Comparison of ENCODE assay signal across 8 cellular contexts in genomic region chr3:180601688-180602666, GRCh38. TPM values are rescaled to one million over a fixed set of nuclear protein-coding genes. Genes with fewer than 3 reads are reported as not detected.
DNase-seq lines count a peak whose midpoint lies in the region; TF ChIP-seq lines count a peak whose summit lies in the region.

Gene TTC14, plus strand, starts transcription at chr3:180602163. Its CDS starts 99 bp downstream, at chr3:180602262.

- H3K9me3 ChIP-seq in HEK293 (ENCODE audit: control insufficient read depth, insufficient read depth, low read depth, low read length): no peaks in the 10 kb centered on the region

- H3K27ac Mint-ChIP-seq in activated naive CD4-positive, alpha-beta T cell treated with anti-CD3 and anti-CD28 coated beads for 36 hours: peak within 1 kb of the TSS; percentile 91

- H3K9me3 Mint-ChIP-seq in activated naive CD4-positive, alpha-beta T cell treated with anti-CD3 and anti-CD28 coated beads for 36 hours: no peaks in the 10 kb centered on the region

- peak; percentile 52; the same call in 1 of the 2 replicates for TF ChIP-seq CTCF in HEK293 (tag by site-specific recombination; IDR thresholded peaks at IDR 0.05)

- intact Hi-C loops in activated naive CD4-positive, alpha-beta T cell treated with anti-CD3 and anti-CD28 coated beads for 36 hours (cut with micrococcal nuclease): loop anchor here (1.0 to 10.0 kb wide), 13 partner anchors 22 to 1455 kb away; partner anchors contain the start of genes ACTL6A, CCDC39, DNAJC19 and FXR1

- POLR2A ChIA-PET in HEK293 (lab: Yijun Ruan, JAX): interaction anchor here (0.6 to 1.2 kb wide), 7 partner anchors 8 to 1040 kb away, joined by 3 read pairs; partner anchors contain the start of gene ACTL6A

- peaks cover 15 to 38% of the 10 kb centered on the region in 2 experiments for H3K36me3 ChIP-seq in HEK293 (ENCODE audit: control insufficient read depth in 2 of 2, insufficient read depth in 1 of 2, low read length in 2 of 2)

- H3K4me1 ChIP-seq in HEK293 (ENCODE audit: control insufficient read depth, insufficient read depth, low read length): peaks cover 2% of the 10 kb centered on the region; the same call in 1 of the 2 replicates

- DNase-seq in GM04503 (ENCODE audit: low read depth): peak; percentile 78
- DNase-seq in MV-4-11 (lab: John Stamatoyannopoulos, UW): peak; percentile 97
- peak; percentile 97 for DNase-seq in SK-N-DZ (ENCODE audit: low spot score)
- peak; percentile 96 for DNase-seq in activated naive CD4-positive, alpha-beta T cell treated with anti-CD3 and anti-CD28 coated beads for 36 hours
- DNase-seq in germinal center (ENCODE audit: low spot score): peak; percentile 92
- peak; percentile 85 for DNase-seq in non-pigmented ciliary epithelial cell (ENCODE audit: low read depth)
- peak; percentile 95 for DNase-seq in superior temporal gyrus (ENCODE audit: extremely low spot score)

- H3K4me3 Mint-ChIP-seq in activated naive CD4-positive, alpha-beta T cell treated with anti-CD3 and anti-CD28 coated beads for 36 hours: peak within 1 kb of the TSS; percentile 94

- H3K4me3 ChIP-seq in HEK293 (ENCODE audit: low read depth, low read length): peak within 1 kb of the TSS; percentile 89

- CTCF ChIA-PET in HEK293 (lab: Yijun Ruan, JAX): interaction anchor here (1.0 kb wide), 1 partner anchor 123 kb away, joined by 3 read pairs; no protein-coding TSS in a partner anchor
- CTCF ChIA-PET in activated naive CD4-positive, alpha-beta T cell treated with anti-CD3 and anti-CD28 coated beads for 36 hours (lab: Charles Lee): interaction anchor here (0.6 kb wide), 2 partner anchors 18 to 62 kb away, joined by 3 to 4 read pairs; no protein-coding TSS in a partner anchor

- peaks cover 15% of the 10 kb centered on the region for H3K4me1 Mint-ChIP-seq in activated naive CD4-positive, alpha-beta T cell treated with anti-CD3 and anti-CD28 coated beads for 36 hours (ENCODE audit: low read depth)

- H3K27me3 Mint-ChIP-seq in activated naive CD4-positive, alpha-beta T cell treated with anti-CD3 and anti-CD28 coated beads for 36 hours (ENCODE audit: low read depth): peaks cover 11% of the 10 kb centered on the region

- H3K27ac ChIP-seq in HEK293 (ENCODE audit: extremely low read depth, low read depth, low read length): peak within 1 kb of the TSS; percentile 83

- peaks cover 22% of the 10 kb centered on the region for H3K36me3 Mint-ChIP-seq in activated naive CD4-positive, alpha-beta T cell treated with anti-CD3 and anti-CD28 coated beads for 36 hours (ENCODE audit: low read depth)

TF ChIP-seq in HEK293, 187 proteins besides CTCF, POLR2A, EP300 and RAD21 (continues in another document):
- no peak for TF ChIP-seq ZNF792 (tag by site-specific recombination; IDR thresholded peaks at IDR 0.05)
- TF ChIP-seq ZNF600 (tag by site-specific recombination; IDR thresholded peaks at IDR 0.05): peak; percentile 75; the same call in 1 of the 2 replicates
- no peak for TF ChIP-seq ZNF837 (tag by site-specific recombination; IDR thresholded peaks at IDR 0.05)
- TF ChIP-seq ZNF112 (tag by site-specific recombination; IDR thresholded peaks at IDR 0.05): no peak
- no peak for TF ChIP-seq ZNF354C (tag by site-specific recombination; IDR thresholded peaks at IDR 0.05; ENCODE audit: borderline replicate concordance, low read depth)
- peak; percentile 26; the same call in 1 of the 2 replicates for TF ChIP-seq ZNF366 (tag by site-specific recombination; conservative IDR thresholded peaks at IDR 0.05)
- TF ChIP-seq ZNF146 (tag by site-specific recombination; IDR thresholded peaks at IDR 0.05): no peak
- TF ChIP-seq IKZF3 (tag by site-specific recombination; IDR thresholded peaks at IDR 0.05): no peak
- no peak for TF ChIP-seq ZFP69B (tag by site-specific recombination; IDR thresholded peaks at IDR 0.05)
- TF ChIP-seq YY1 (tag by site-specific recombination; IDR thresholded peaks at IDR 0.05): 0 out of 2 replicates have a peak, but pooled peaks have one; percentile 28
- TF ChIP-seq RBAK (tag by site-specific recombination; IDR thresholded peaks at IDR 0.05): no peak
- peak; percentile 85 for TF ChIP-seq SP2 (tag by site-specific recombination; IDR thresholded peaks at IDR 0.05)
- 0 out of 2 replicates have a peak, but pooled peaks have one; percentile 16 for TF ChIP-seq ZSCAN4 (tag by site-specific recombination; IDR thresholded peaks at IDR 0.05)
- TF ChIP-seq GFI1B (tag by site-specific recombination; IDR thresholded peaks at IDR 0.05): no peak
- TF ChIP-seq ZBTB20 (tag by site-specific recombination; IDR thresholded peaks at IDR 0.05): peak; percentile 90
- TF ChIP-seq HIC1 (tag by site-specific recombination; IDR thresholded peaks at IDR 0.05): no peak
- TF ChIP-seq ZNF280C (tag by site-specific recombination; IDR thresholded peaks at IDR 0.05): no peak
- no peak for TF ChIP-seq PRDM1 (tag by site-specific recombination; IDR thresholded peaks at IDR 0.05)
- TF ChIP-seq ZNF658 (tag by site-specific recombination; IDR thresholded peaks at IDR 0.05): no peak
- TF ChIP-seq ZNF239 (tag by site-specific recombination; IDR thresholded peaks at IDR 0.05): no peak
- TF ChIP-seq ZBTB8A (tag by site-specific recombination; IDR thresholded peaks at IDR 0.05): peak; percentile 69

RNA-seq across cellular contexts. Expression of gene TTC14, which starts in this region (rescaled TPM):
- polyA plus RNA-seq in SK-N-DZ (2014; cell fraction: cytosol; rRNA removed): 33.7 and 45.8 TPM in 2 replicates
- 262 and 287 TPM in 2 replicates for polyA plus RNA-seq in SK-N-DZ (2014; cell fraction: nucleus; rRNA removed)
- total RNA-seq in activated naive CD4-positive, alpha-beta T cell treated with anti-CD3 and anti-CD28 coated beads for 36 hours: 10 to 100 TPM; 51.7 to 52.4 TPM

Comparison
In these comparisons a context has a peak if more than half of its experiments do, and no peak if none do; other contexts are left out.
1. Peak in every context shown above with its lines: DNase-seq, H3K4me3 ChIP-seq and H3K27ac ChIP-seq.